In the genomic region with DNA sequence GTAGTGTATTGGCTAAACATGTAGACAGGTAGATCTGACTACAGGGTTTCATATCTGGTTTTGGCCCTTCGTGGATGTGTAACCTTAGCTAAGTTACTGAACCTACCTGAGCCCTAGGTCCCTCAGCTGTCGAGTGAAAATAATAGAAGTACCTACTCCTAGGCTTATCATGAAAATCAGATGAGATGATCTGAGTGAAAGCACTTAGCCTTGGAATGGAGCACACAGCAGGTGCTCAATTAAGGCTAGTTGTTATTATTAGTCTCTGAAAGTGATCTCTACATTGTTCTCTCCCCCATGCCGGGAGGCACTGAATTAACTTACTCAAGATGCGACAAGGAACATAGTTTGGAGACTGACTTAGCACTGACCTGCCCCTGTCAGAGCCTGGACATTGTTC, we compare ENCODE assay signal across 27 cellular contexts.
DNase-seq lines count a peak whose midpoint lies in the region; ATAC-seq, FAIRE-seq and TF ChIP-seq lines count a peak whose summit lies in the region.
"Had no signal": no experiment of that assay in that cellular context is flagged by ENCODE, and none has a peak within 500 bp of the region (broad histone marks: within the 10 kb centered on the region; RNA-seq: fewer than 3 reads in every experiment).

No MANE protein-coding gene starts in this region.

- no peaks in the 10 kb centered on the region for H4K20me1 ChIP-seq in HepG2 (ENCODE audit: insufficient read depth, low read length)

- TF ChIP-seq EP300 in HepG2 (IDR thresholded peaks at IDR 0.05; ENCODE audit: low read depth in 2 of 2, low read length in 2 of 2) (no peak), HepG2 (CRISPR knock-in tag; IDR thresholded peaks at IDR 0.05; ENCODE audit: borderline replicate concordance) (no peak)

- H3K4me1 ChIP-seq in HepG2 (ENCODE audit: insufficient read depth, low read length) (peaks cover 94% of the 10 kb centered on the region), right lobe of liver (peaks cover 0 to 14% (median 2%) of the 10 kb centered on the region in 4 donors), NT2/D1 (ENCODE audit: insufficient read depth, insufficient read length) (peaks cover under 1% of the 10 kb centered on the region)
- H3K4me1 ChIP-seq: lower lobe of right lung, psoas muscle had no signal

- peaks cover 25% of the 10 kb centered on the region for H3K4me1 Mint-ChIP-seq in type B pancreatic cell (ENCODE audit: unreplicated experiment)

- WGBS in HepG2 (ENCODE audit: low lambda C conversion rate): 84% methylated on average over 4 of the region's 4 CpGs
- WGBS in right lobe of liver (ENCODE audit: insufficient coverage, low coverage, low lambda C conversion rate, missing lambda C conversion rate): 100% methylated on average over 2 of the region's 4 CpGs

- TSS peak; percentile 95 for BruUV-seq in HepG2 (replicated peaks; lab: Mats Ljungman, UMichigan)

- peak overlapping the region; percentile 59; the same call in 1 of the 2 replicates for H3K4me2 ChIP-seq in HepG2 (ENCODE audit: low read depth, low read length)

- no peak for FAIRE-seq in HepG2 (lab: Jason Lieb, UNC)
- FAIRE-seq: colon, H54, kidney had no signal

- H2AFZ ChIP-seq in HepG2 (ENCODE audit: low read length): peak overlapping the region; percentile 32

- H3K9me3 Mint-ChIP-seq in type B pancreatic cell: peaks cover 4% of the 10 kb centered on the region
- H3K9me3 Mint-ChIP-seq: activated T-cell treated with anti-CD3 and anti-CD28 coated beads, Interleukin-2, amount 50 U/mL, for 24 hours had no signal

- no peak overlapping the region for H3K27ac Mint-ChIP-seq in type B pancreatic cell
- H3K27ac Mint-ChIP-seq: activated T-cell treated with anti-CD3 and anti-CD28 coated beads, Interleukin-2, amount 50 U/mL, for 24 hours; B cell had no signal

- H3K9me3 ChIP-seq in HepG2 (ENCODE audit: low read length) (no peaks in the 10 kb centered on the region), right lobe of liver (no peaks in the 10 kb centered on the region), NT2/D1 (ENCODE audit: insufficient read depth, low read length) (no peaks in the 10 kb centered on the region)
- H3K9me3 ChIP-seq: lower lobe of right lung, psoas muscle had no signal

- H3K79me2 ChIP-seq in HepG2 (ENCODE audit: insufficient read depth, low read length): no peaks in the 10 kb centered on the region

- CTCF ChIA-PET in HepG2 (lab: Yijun Ruan, JAX; ENCODE audit: low intra/inter-chr PET ratio, low total read pairs): no interaction called here

- in situ Hi-C loops in HepG2 (cut with HindIII; ENCODE audit: extremely low pct_ligation_motif_present, low pct_unique_long_range_greater_than_20kb): no loop called here

- H3K36me3 Mint-ChIP-seq in type B pancreatic cell: no peaks in the 10 kb centered on the region
- H3K36me3 Mint-ChIP-seq: CD8-positive, alpha-beta memory T cell had no signal

- H3K4me3 ChIP-seq in HepG2 (replicated peaks in 1 of 3; ENCODE audit: insufficient read depth in 1 of 3, low read depth in 2 of 3, low read length in 3 of 3): peak overlapping the region in 1 of 3 experiments; percentile 10; a peak in 2 of 6 replicates
- no peak overlapping the region for H3K4me3 ChIP-seq in right lobe of liver
- H3K4me3 ChIP-seq in NT2/D1 (ENCODE audit: insufficient read length, low read depth): no peak overlapping the region
- H3K4me3 ChIP-seq: lower lobe of right lung, psoas muscle had no signal

- TF ChIP-seq POLR2A in HepG2 (IDR thresholded peaks at IDR 0.05; ENCODE audit: insufficient read depth in 1 of 2, low read depth in 2 of 2, low read length in 2 of 2): no peak
- no peak for TF ChIP-seq POLR2A in right lobe of liver (IDR thresholded peaks at IDR 0.05)

- H3K36me3 ChIP-seq in HepG2 (replicated peaks in 1 of 2; ENCODE audit: control insufficient read depth in 1 of 2, insufficient read depth in 2 of 2, low read length in 2 of 2) (no peaks in the 10 kb centered on the region), right lobe of liver (no peaks in the 10 kb centered on the region), NT2/D1 (ENCODE audit: insufficient read depth, insufficient read length, low read length) (no peaks in the 10 kb centered on the region)
- H3K36me3 ChIP-seq: lower lobe of right lung had no signal

- TF ChIP-seq CTCF in HepG2 (CRISPR knock-in tag; IDR thresholded peaks at IDR 0.05) (no peak), right lobe of liver (IDR thresholded peaks at IDR 0.05) (no peak), type B pancreatic cell (conservative IDR thresholded peaks at IDR 0.05) (no peak)

- intact Hi-C loops in HepG2 (cut with micrococcal nuclease; ENCODE audit: unreplicated experiment) (loop anchor here (2.0 kb wide), 1 partner anchor 32 kb away; no protein-coding TSS in a partner anchor), right lobe of liver (cut with DNase I) (no loop called here), Right ventricle myocardium inferior (cut with DNase I) (no loop called here)

- H3K27me3 ChIP-seq in HepG2 (ENCODE audit: control insufficient read depth in 1 of 2, insufficient read depth in 2 of 2, low read length in 2 of 2) (no peaks in the 10 kb centered on the region), right lobe of liver (no peaks in the 10 kb centered on the region), NT2/D1 (ENCODE audit: insufficient read depth, insufficient read length) (no peaks in the 10 kb centered on the region)
- H3K27me3 ChIP-seq: foreskin keratinocyte had no signal

- H3K27ac ChIP-seq in HepG2 (ENCODE audit: extremely low read length, insufficient read depth, low read length) (peak overlapping the region; percentile 78), right lobe of liver (no peak overlapping the region)
- H3K27ac ChIP-seq: foreskin keratinocyte, KMS-11, lower lobe of right lung, psoas muscle had no signal

- peak overlapping the region; percentile 58 for H3K9ac ChIP-seq in HepG2 (ENCODE audit: insufficient read depth, low read depth, low read length)
- H3K9ac ChIP-seq in NT2/D1 (ENCODE audit: insufficient read length, low read depth): no peak overlapping the region
- H3K9ac ChIP-seq: KMS-11 had no signal

- peak overlapping the region; percentile 60 for H3K4me3 Mint-ChIP-seq in type B pancreatic cell
- H3K4me3 Mint-ChIP-seq: activated T-cell treated with anti-CD3 and anti-CD28 coated beads, Interleukin-2, amount 50 U/mL, for 24 hours; B cell had no signal

- no peak for TF ChIP-seq RAD21 in HepG2 (CRISPR knock-in tag; IDR thresholded peaks at IDR 0.05)

- no peak for ATAC-seq in HepG2
- ATAC-seq in right lobe of liver: no peak
- ATAC-seq in HG02884 (IDR thresholded peaks at IDR 0.05; ENCODE audit: unreplicated experiment): no peak
- no peak for ATAC-seq in Right ventricle myocardium inferior
- ATAC-seq: foreskin keratinocyte, lower lobe of right lung, psoas muscle, SK-N-SH treated with all-trans-retinoic acid at 6 μM for 48 hours had no signal

- POLR2A ChIA-PET in HepG2 (lab: Yijun Ruan, JAX): interaction anchor here (0.9 to 1.9 kb wide), 15 partner anchors 9 to 335 kb away, joined by 3 to 17 read pairs (median 7); partner anchors contain the start of gene ZNF217

- DNase-seq in HepG2 (ENCODE audit: low spot score) (no peak), right lobe of liver (no peak), NT2/D1 (ENCODE audit: low read depth, low spot score) (peak; percentile 94), iPS DF 19.7 (ENCODE audit: low read depth, low spot score) (peak; percentile 77), type B pancreatic cell (ENCODE audit: extremely low spot score, unreplicated experiment) (no peak), NCI-H1092 treated with DMSO at 0.1 percent for 48 hours (lab: John Stamatoyannopoulos, UW) (no peak), Right ventricle myocardium inferior (ENCODE audit: missing footprints) (no peak)
- DNase-seq: activated CD4-positive, alpha-beta T cell treated with anti-CD3 and anti-CD28 coated beads for 48 hours; activated naive CD4-positive, alpha-beta T cell; activated T-cell treated with anti-CD3 and anti-CD28 coated beads, Interleukin-2, amount 50 U/mL, for 24 hours; CD8-positive, alpha-beta memory T cell; DMS153; effector memory CD4-positive, alpha-beta T cell; foreskin keratinocyte; kidney; lower lobe of right lung; NCI-H1436 treated with DMSO at 0.1 percent for 48 hours; NCI-H2171 treated with DMSO at 0.1 percent for 48 hours; NCI-H526 treated with DMSO at 0.1 percent for 48 hours; psoas muscle; substantia nigra had no signal

- H3K27me3 Mint-ChIP-seq in type B pancreatic cell: no peaks in the 10 kb centered on the region
- H3K27me3 Mint-ChIP-seq: activated T-cell treated with anti-CD3 and anti-CD28 coated beads, Interleukin-2, amount 50 U/mL, for 24 hours; B cell; CD8-positive, alpha-beta memory T cell had no signal

TF ChIP-seq in HepG2, 621 proteins besides CTCF, POLR2A, EP300 and RAD21 (continues in another document):
- TF ChIP-seq SP1 (IDR thresholded peaks at IDR 0.05): no peak
- no peak for TF ChIP-seq SP1 (CRISPR knock-in tag; IDR thresholded peaks at IDR 0.05)
- no peak for TF ChIP-seq TEAD2 (CRISPR knock-in tag; IDR thresholded peaks at IDR 0.05)
- TF ChIP-seq ZKSCAN8 (CRISPR knock-in tag; IDR thresholded peaks at IDR 0.05; ENCODE audit: borderline replicate concordance): peak; percentile 90
- peak; percentile 76 for TF ChIP-seq BRD4 (CRISPR knock-in tag; IDR thresholded peaks at IDR 0.05)
- TF ChIP-seq, protein P1, sequence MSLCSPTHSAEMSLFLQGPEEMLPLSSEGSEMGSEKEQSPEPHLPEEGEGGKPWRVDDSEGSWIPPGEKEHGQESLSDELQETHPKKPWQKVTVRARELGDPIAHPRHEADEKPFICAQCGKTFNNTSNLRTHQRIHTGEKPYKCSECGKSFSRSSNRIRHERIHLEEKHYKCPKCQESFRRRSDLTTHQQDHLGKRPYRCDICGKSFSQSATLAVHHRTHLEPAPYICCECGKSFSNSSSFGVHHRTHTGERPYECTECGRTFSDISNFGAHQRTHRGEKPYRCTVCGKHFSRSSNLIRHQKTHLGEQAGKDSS (CRISPR knock-in tag; IDR thresholded peaks at IDR 0.05; ENCODE audit: borderline replicate concordance, low read depth): no peak
- TF ChIP-seq ZC3H4 (CRISPR knock-in tag; IDR thresholded peaks at IDR 0.05; ENCODE audit: borderline replicate concordance): no peak
- TF ChIP-seq ZFP82 (CRISPR knock-in tag; IDR thresholded peaks at IDR 0.05; ENCODE audit: borderline replicate concordance): no peak
- no peak for TF ChIP-seq GZF1 (CRISPR knock-in tag; IDR thresholded peaks at IDR 0.05)
- no peak for TF ChIP-seq CC2D1A (CRISPR knock-in tag; IDR thresholded peaks at IDR 0.05)
- no peak for TF ChIP-seq GABPB1 (CRISPR knock-in tag; IDR thresholded peaks at IDR 0.05)
- no peak for TF ChIP-seq ZNF597 (CRISPR knock-in tag; IDR thresholded peaks at IDR 0.05)
- TF ChIP-seq ZNF660 (CRISPR knock-in tag; IDR thresholded peaks at IDR 0.05; ENCODE audit: borderline replicate concordance, low read depth): no peak

Comparison
In these comparisons a context has a peak if more than half of its experiments do, and no peak if none do; other contexts are left out.
1. DNase-seq: peak in NT2/D1 (single experiment) and iPS DF 19.7 (single experiment); none in HepG2 (single experiment), right lobe of liver (0 of 3), type B pancreatic cell (single experiment), NCI-H1092 treated with DMSO at 0.1 percent for 48 hours (single experiment) and Right ventricle myocardium inferior (single experiment).